ENCODE assay signal across 1 cellular context in genomic region chr6:33710296-33711121, GRCh38.
A peak's percentile ranks its signal among the peaks of the same experiment; 100 is the strongest.
TF ChIP-seq lines count a peak whose summit lies in the region.

No MANE protein-coding gene starts in this region.

TF ChIP-seq in HEK293, 187 proteins besides CTCF, POLR2A, EP300 and RAD21 (continued from another document):
- TF ChIP-seq ATF2 (tag by site-specific recombination; IDR thresholded peaks at IDR 0.05; ENCODE audit: low read depth), result peak; percentile 80
- 0 out of 2 replicates have a peak, but pooled peaks have one; percentile 15 for TF ChIP-seq MZF1 (tag by site-specific recombination; IDR thresholded peaks at IDR 0.05; ENCODE audit: borderline replicate concordance)
- TF ChIP-seq ZNF624 (tag by site-specific recombination; IDR thresholded peaks at IDR 0.05), result no peak
- TF ChIP-seq ZNF221 (tag by site-specific recombination; IDR thresholded peaks at IDR 0.05; ENCODE audit: borderline replicate concordance), result no peak
- no peak for TF ChIP-seq ZNF510 (tag by site-specific recombination; IDR thresholded peaks at IDR 0.05; ENCODE audit: insufficient replicate concordance)
- TF ChIP-seq EGR2 (tag by site-specific recombination; IDR thresholded peaks at IDR 0.05; ENCODE audit: low read depth), result no peak
- peak; percentile 92 for TF ChIP-seq ZNF664 (tag by site-specific recombination; IDR thresholded peaks at IDR 0.05)
- TF ChIP-seq ZNF473 (tag by site-specific recombination; IDR thresholded peaks at IDR 0.05), result no peak
- TF ChIP-seq ZNF433 (tag by site-specific recombination; IDR thresholded peaks at IDR 0.05; ENCODE audit: low read depth), result no peak
- no peak for TF ChIP-seq ZNF768 (tag by site-specific recombination; IDR thresholded peaks at IDR 0.05)
- no peak for TF ChIP-seq ZBTB11 (tag by site-specific recombination; conservative IDR thresholded peaks at IDR 0.05; ENCODE audit: low read depth)
- TF ChIP-seq ZNF521 (tag by site-specific recombination; IDR thresholded peaks at IDR 0.05), result no peak
- TF ChIP-seq ZNF518A (tag by site-specific recombination; conservative IDR thresholded peaks at IDR 0.05; ENCODE audit: low read depth), result no peak
- no peak for TF ChIP-seq ZNF112 (tag by site-specific recombination; IDR thresholded peaks at IDR 0.05)
- no peak for TF ChIP-seq ZNF311 (tag by site-specific recombination; IDR thresholded peaks at IDR 0.05; ENCODE audit: borderline replicate concordance)
